Comparison of ENCODE assay signal across 26 cellular contexts in the genomic region with DNA sequence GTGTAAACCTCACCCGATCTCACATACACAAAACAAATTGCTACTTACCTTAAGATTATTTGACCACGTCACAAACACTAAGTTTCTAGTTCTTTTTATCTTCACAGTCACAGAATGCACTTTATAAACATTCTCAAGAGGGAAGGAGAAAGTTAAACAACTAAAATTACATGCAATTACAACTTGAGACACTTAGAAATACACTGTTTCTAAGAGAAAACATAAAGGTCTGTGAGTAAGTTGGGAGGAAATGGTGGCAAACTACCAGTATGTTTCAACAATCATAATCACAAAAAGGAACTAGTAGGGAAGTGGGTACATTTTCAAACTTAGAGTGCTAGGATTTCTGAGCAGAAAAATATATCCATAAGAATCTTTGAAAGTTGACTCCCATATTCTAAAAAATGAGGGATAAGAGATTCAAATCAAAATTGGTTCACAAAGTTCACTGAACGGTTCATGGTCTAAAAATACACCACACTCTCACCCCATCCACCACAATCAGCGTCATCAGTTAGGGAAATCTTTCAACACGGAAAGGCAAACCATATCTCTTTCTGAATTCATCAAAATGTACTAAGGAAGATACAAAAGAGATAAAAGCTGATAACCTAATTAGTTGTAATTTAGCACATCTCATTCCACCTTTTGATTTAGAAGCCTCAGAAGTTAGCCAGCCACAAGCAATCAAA.
DNase-seq lines count a peak whose midpoint lies in the region; ATAC-seq, FAIRE-seq and TF ChIP-seq lines count a peak whose summit lies in the region.
"Had no signal": no experiment of that assay in that cellular context is flagged by ENCODE, and none has a peak within 500 bp of the region (broad histone marks: within the 10 kb centered on the region; RNA-seq: fewer than 3 reads in every experiment).

No MANE protein-coding gene starts in this region.

- H3K9me3 Mint-ChIP-seq in astrocyte (ENCODE audit: unreplicated experiment): no peaks in the 10 kb centered on the region
- H3K9me3 Mint-ChIP-seq: neural crest cell; T-helper 1 cell treated with Interleukin-12 subunit alpha and Interleukin-12 subunit beta and Interleukin-4 antibody, amounts not matched to agents 30 μg/mL and 1 μg/mL, for 36 hours had no signal

- ATAC-seq in sciatic nerve (peak; percentile 76), GM18868 (IDR thresholded peaks at IDR 0.05; ENCODE audit: unreplicated experiment) (no peak), GM21723 (IDR thresholded peaks at IDR 0.05; ENCODE audit: unreplicated experiment) (no peak)

- no peak overlapping the region for H3K4me3 Mint-ChIP-seq in astrocyte (ENCODE audit: unreplicated experiment)
- H3K4me3 Mint-ChIP-seq: activated CD4-positive, alpha-beta memory T cell treated with anti-CD3 and anti-CD28 coated beads, Interleukin-2, amount 10 ng/mL, durations not matched to agents 7 days and 5 days; activated naive CD8-positive, alpha-beta T cell; neural crest cell; T-helper 1 cell treated with Interleukin-12 subunit alpha and Interleukin-12 subunit beta and Interleukin-4 antibody, amounts not matched to agents 30 μg/mL and 1 μg/mL, for 36 hours had no signal

- TF ChIP-seq CTCF in HEK293 (tag by site-specific recombination; IDR thresholded peaks at IDR 0.05) (no peak), astrocyte (IDR thresholded peaks at IDR 0.05; ENCODE audit: insufficient read depth, low read depth, low read length) (no peak)

- FAIRE-seq in astrocyte (lab: Jason Lieb, UNC): peak; percentile 76
- FAIRE-seq: urothelium cell line had no signal

- H3K9me3 ChIP-seq in HEK293 (ENCODE audit: control insufficient read depth, insufficient read depth, low read depth, low read length) (no peaks in the 10 kb centered on the region), astrocyte (ENCODE audit: insufficient read depth, low read depth, low read length) (no peaks in the 10 kb centered on the region)
- H3K9me3 ChIP-seq: MG63, testis had no signal

- no peak overlapping the region for H3K27ac Mint-ChIP-seq in astrocyte (ENCODE audit: unreplicated experiment)
- H3K27ac Mint-ChIP-seq: activated CD4-positive, alpha-beta memory T cell treated with anti-CD3 and anti-CD28 coated beads, Interleukin-2, amount 10 ng/mL, durations not matched to agents 7 days and 5 days; activated naive CD8-positive, alpha-beta T cell; T-helper 1 cell treated with Interleukin-12 subunit alpha and Interleukin-12 subunit beta and Interleukin-4 antibody, amounts not matched to agents 30 μg/mL and 1 μg/mL, for 36 hours had no signal

- H3K27me3 ChIP-seq in astrocyte (ENCODE audit: insufficient read depth, low read length): no peaks in the 10 kb centered on the region
- H3K27me3 ChIP-seq: MG63, testis had no signal

- H3K4me3 ChIP-seq in HEK293 (ENCODE audit: low read depth, low read length): no peak overlapping the region
- no peak overlapping the region for H3K4me3 ChIP-seq in astrocyte (ENCODE audit: insufficient read depth, low read depth, low read length)
- H3K4me3 ChIP-seq: GM23248, MG63, testis had no signal

- H3K4me1 ChIP-seq in HEK293 (ENCODE audit: control insufficient read depth, insufficient read depth, low read length) (peaks cover 22% of the 10 kb centered on the region), astrocyte (ENCODE audit: insufficient read depth, low read length) (peaks cover 13% of the 10 kb centered on the region)

- intact Hi-C loops in sciatic nerve (cut with DNase I): no loop called here

- H3K27ac ChIP-seq in HEK293 (ENCODE audit: extremely low read depth, low read depth, low read length) (no peak overlapping the region), astrocyte (ENCODE audit: low read depth, low read length) (no peak overlapping the region)
- H3K27ac ChIP-seq: C4-2B, GM23248, testis had no signal

- H3K27me3 Mint-ChIP-seq in astrocyte (ENCODE audit: low read depth, unreplicated experiment): no peaks in the 10 kb centered on the region
- H3K27me3 Mint-ChIP-seq: activated CD4-positive, alpha-beta memory T cell treated with anti-CD3 and anti-CD28 coated beads, Interleukin-2, amount 10 ng/mL, durations not matched to agents 7 days and 5 days had no signal

- CTCF ChIA-PET in HEK293 (lab: Yijun Ruan, JAX): interaction anchor here (1.0 kb wide), 1 partner anchor 78 kb away, joined by 3 read pairs; no protein-coding TSS in a partner anchor

- peaks cover 19% of the 10 kb centered on the region for H4K20me1 ChIP-seq in astrocyte (ENCODE audit: insufficient read depth, low read length)

- H3K4me1 Mint-ChIP-seq in astrocyte (ENCODE audit: low read depth, unreplicated experiment): peaks cover 25% of the 10 kb centered on the region
- H3K4me1 Mint-ChIP-seq: activated CD4-positive, alpha-beta memory T cell treated with anti-CD3 and anti-CD28 coated beads, Interleukin-2, amount 10 ng/mL, durations not matched to agents 7 days and 5 days had no signal

- no peak overlapping the region for H3K4me2 ChIP-seq in astrocyte (ENCODE audit: low read length)

- peaks cover 64% of the 10 kb centered on the region for H3K79me2 ChIP-seq in astrocyte (ENCODE audit: insufficient read depth, low read length)

- POLR2A ChIA-PET in HEK293 (lab: Yijun Ruan, JAX): no interaction called here

- peak; percentile 38 for DNase-seq in astrocyte (ENCODE audit: low read depth)
- peak; percentile 20 to 52 for DNase-seq in lung microvascular endothelial cell (ENCODE audit: low read depth in 2 of 2)
- no peak for DNase-seq in sciatic nerve (ENCODE audit: low spot score)
- no peak for DNase-seq in cerebellar cortex (ENCODE audit: low spot score)
- no peak for DNase-seq in KG1 (lab: John Stamatoyannopoulos, UW)
- DNase-seq: activated CD4-positive, alpha-beta memory T cell treated with anti-CD3 and anti-CD28 coated beads, Interleukin-2, amount 10 ng/mL, durations not matched to agents 7 days and 5 days; activated CD4-positive, CD25-positive, alpha-beta regulatory T cell treated with anti-CD3 and anti-CD28 coated beads, Interleukin-2, amount 50 U/mL, for 72 hours; activated CD8-positive, alpha-beta memory T cell treated with anti-CD3 and anti-CD28 coated beads, Interleukin-2, amount 50 U/mL, for 48 hours; central memory CD4-positive, alpha-beta T cell; GM23248; kidney; MG63; NCI-H2081 treated with DMSO at 0.1 percent for 48 hours; NCI-H226; RPMI8226; stimulated activated CD4-positive, alpha-beta T cell treated with anti-CD3 and anti-CD28 coated beads, Interleukin-15, amount 100 ng/mL, for 24 hours; stimulated activated naive CD4-positive, alpha-beta T cell treated with Interleukin-2 at 50 U/mL for 16 hours; testis had no signal

- no peak overlapping the region for H3K9ac ChIP-seq in astrocyte (ENCODE audit: low read length)
- H3K9ac ChIP-seq: GM23248 had no signal

- H3K36me3 ChIP-seq in HEK293 (ENCODE audit: control insufficient read depth in 2 of 2, insufficient read depth in 1 of 2, low read length in 2 of 2) (no peaks in the 10 kb centered on the region), astrocyte (ENCODE audit: insufficient read depth, low read length) (no peaks in the 10 kb centered on the region)
- H3K36me3 ChIP-seq: MG63 had no signal

- H3K36me3 Mint-ChIP-seq in astrocyte (ENCODE audit: low read depth, unreplicated experiment): peaks cover 4% of the 10 kb centered on the region
- H3K36me3 Mint-ChIP-seq: activated naive CD8-positive, alpha-beta T cell had no signal

- H2AFZ ChIP-seq in astrocyte (ENCODE audit: low read depth, low read length): no peak overlapping the region
- H2AFZ ChIP-seq: GM23248 had no signal

TF ChIP-seq in HEK293, 187 proteins besides CTCF, POLR2A, EP300 and RAD21:
- TF ChIP-seq, protein P1, sequence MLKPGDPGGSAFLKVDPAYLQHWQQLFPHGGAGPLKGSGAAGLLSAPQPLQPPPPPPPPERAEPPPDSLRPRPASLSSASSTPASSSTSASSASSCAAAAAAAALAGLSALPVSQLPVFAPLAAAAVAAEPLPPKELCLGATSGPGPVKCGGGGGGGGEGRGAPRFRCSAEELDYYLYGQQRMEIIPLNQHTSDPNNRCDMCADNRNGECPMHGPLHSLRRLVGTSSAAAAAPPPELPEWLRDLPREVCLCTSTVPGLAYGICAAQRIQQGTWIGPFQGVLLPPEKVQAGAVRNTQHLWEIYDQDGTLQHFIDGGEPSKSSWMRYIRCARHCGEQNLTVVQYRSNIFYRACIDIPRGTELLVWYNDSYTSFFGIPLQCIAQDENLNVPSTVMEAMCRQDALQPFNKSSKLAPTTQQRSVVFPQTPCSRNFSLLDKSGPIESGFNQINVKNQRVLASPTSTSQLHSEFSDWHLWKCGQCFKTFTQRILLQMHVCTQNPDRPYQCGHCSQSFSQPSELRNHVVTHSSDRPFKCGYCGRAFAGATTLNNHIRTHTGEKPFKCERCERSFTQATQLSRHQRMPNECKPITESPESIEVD (tag by site-specific recombination; IDR thresholded peaks at IDR 0.05): peak; percentile 71
- TF ChIP-seq KLF9 (tag by site-specific recombination; IDR thresholded peaks at IDR 0.05; ENCODE audit: low read depth): no peak

Comparison
In these comparisons a context has a peak if more than half of its experiments do, and no peak if none do; other contexts are left out.
1. DNase-seq: peak in astrocyte (single experiment) and lung microvascular endothelial cell (2 of 2); none in sciatic nerve (single experiment), cerebellar cortex (single experiment) and KG1 (single experiment).